ENCODE assay signal across 9 cellular contexts in the genomic region with DNA sequence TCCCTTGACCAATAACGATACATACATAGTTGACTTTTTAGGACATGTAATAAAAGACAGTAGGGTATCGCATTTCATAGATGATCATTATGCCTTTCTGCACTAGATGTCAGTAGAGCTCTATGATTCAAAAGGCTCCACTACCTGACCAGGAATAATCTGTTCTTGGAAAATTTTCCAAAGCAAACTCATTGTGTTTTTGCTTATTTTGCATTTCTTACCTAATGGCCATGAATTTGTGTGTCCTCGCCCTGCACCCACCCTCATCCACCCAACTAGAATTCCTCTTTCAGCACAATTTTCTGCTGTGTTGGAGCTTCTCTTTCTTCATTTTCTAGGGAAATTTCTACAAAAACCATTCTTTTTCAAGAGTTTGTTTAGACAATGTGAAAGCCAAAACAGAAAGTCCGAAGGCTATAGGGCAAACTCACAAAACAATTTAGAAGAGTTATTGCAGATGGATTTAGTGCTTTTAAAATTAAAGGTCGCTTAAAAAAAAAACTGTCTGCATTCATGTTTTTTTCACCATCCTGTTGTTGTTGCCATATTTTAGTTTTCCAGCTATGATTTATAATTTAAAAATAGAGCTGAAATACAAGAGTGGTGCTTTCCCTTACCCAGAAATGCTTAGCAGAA.
DNase-seq lines count a peak whose midpoint lies in the region; ATAC-seq, FAIRE-seq and TF ChIP-seq lines count a peak whose summit lies in the region.
"Had no signal": no experiment of that assay in that cellular context is flagged by ENCODE, and none has a peak within 500 bp of the region (broad histone marks: within the 10 kb centered on the region; RNA-seq: fewer than 3 reads in every experiment).

No MANE protein-coding gene starts in this region.

- H3K27me3 Mint-ChIP-seq in activated CD8-positive, alpha-beta T cell treated with anti-CD3 and anti-CD28 coated beads for 36 hours: no peaks in the 10 kb centered on the region

- no peak overlapping the region for H3K4me3 ChIP-seq in astrocyte of the spinal cord (ENCODE audit: low read depth, low read length)
- H3K4me3 ChIP-seq in keratinocyte (ENCODE audit: control insufficient read depth in 2 of 3, extremely low read depth in 1 of 3, insufficient read depth in 2 of 3, low read depth in 1 of 3, low read length in 3 of 3): no peak overlapping the region
- no peak overlapping the region for H3K4me3 ChIP-seq in lower leg skin (ENCODE audit: low read depth, poor library complexity, severe bottlenecking)

- H3K4me2 ChIP-seq in keratinocyte (ENCODE audit: control insufficient read depth, extremely low read depth, insufficient read depth, low read depth, low read length): no peak overlapping the region

- DNase-seq in M059J (ENCODE audit: low read depth): peak; percentile 9
- peak; percentile 19 for DNase-seq in astrocyte of the spinal cord (ENCODE audit: low read depth, low spot score)
- DNase-seq in keratinocyte (ENCODE audit: low read depth, low spot score): no peak
- DNase-seq in GM10248 (ENCODE audit: extremely low spot score): no peak
- DNase-seq in lower leg skin (ENCODE audit: low spot score in 2 of 2): no peak
- DNase-seq in activated CD8-positive, alpha-beta T cell treated with anti-CD3 and anti-CD28 coated beads for 36 hours: no peak

- 18 to 20% methylated on average over 5 of the region's 5 CpGs for WGBS in lower leg skin, 2 donors

- dilution Hi-C loops in keratinocyte (cut with MboI; ENCODE audit: extremely low pct_ligation_motif_present, low sequenced_read_pairs): no loop called here

- POLR2A ChIA-PET in GM10248 (lab: Yijun Ruan, JAX): no interaction called here
- POLR2A ChIA-PET in activated CD8-positive, alpha-beta T cell treated with anti-CD3 and anti-CD28 coated beads for 36 hours (lab: Charles Lee): no interaction called here

- no peaks in the 10 kb centered on the region for H3K9me3 ChIP-seq in keratinocyte (ENCODE audit: control insufficient read depth, low read depth, low read length)

- no peak overlapping the region for H3K4me3 Mint-ChIP-seq in activated CD8-positive, alpha-beta T cell treated with anti-CD3 and anti-CD28 coated beads for 36 hours

- intact Hi-C loops in lower leg skin (cut with DNase I; ENCODE audit: low total_unique reads): no loop called here
- intact Hi-C loops in activated CD8-positive, alpha-beta T cell treated with anti-CD3 and anti-CD28 coated beads for 36 hours (cut with micrococcal nuclease): no loop called here

- no peaks in the 10 kb centered on the region for H3K27me3 ChIP-seq in keratinocyte (ENCODE audit: control insufficient read depth, extremely low read depth, insufficient read depth, low read length)

- H3K9me3 Mint-ChIP-seq in activated CD8-positive, alpha-beta T cell treated with anti-CD3 and anti-CD28 coated beads for 36 hours: peaks cover 4% of the 10 kb centered on the region

- H3K36me3 Mint-ChIP-seq in activated CD8-positive, alpha-beta T cell treated with anti-CD3 and anti-CD28 coated beads for 36 hours (ENCODE audit: low read depth): no peaks in the 10 kb centered on the region

- H3K9me1 ChIP-seq in keratinocyte (ENCODE audit: control insufficient read depth, extremely low read depth, insufficient read depth, low read length): no peaks in the 10 kb centered on the region

- no peak for TF ChIP-seq POLR2A in lower leg skin (IDR thresholded peaks at IDR 0.05)

- in situ Hi-C loops in astrocyte of the spinal cord (cut with HindIII; ENCODE audit: low sequenced_read_pairs): no loop called here

- no peaks in the 10 kb centered on the region for H3K4me1 Mint-ChIP-seq in activated CD8-positive, alpha-beta T cell treated with anti-CD3 and anti-CD28 coated beads for 36 hours (ENCODE audit: low read depth)

- H2AFZ ChIP-seq in keratinocyte (ENCODE audit: control insufficient read depth, low read length): no peak overlapping the region

- FAIRE-seq in keratinocyte (lab: Jason Lieb, UNC): peak; percentile 60
- FAIRE-seq: colon had no signal

- no peak overlapping the region for H3K27ac Mint-ChIP-seq in activated CD8-positive, alpha-beta T cell treated with anti-CD3 and anti-CD28 coated beads for 36 hours

- TF ChIP-seq CTCF in C4-2B (conservative IDR thresholded peaks at IDR 0.05) (peak; percentile 66), astrocyte of the spinal cord (IDR thresholded peaks at IDR 0.05; ENCODE audit: low read depth, low read length) (peak; percentile 34), keratinocyte (optimal IDR thresholded peaks at IDR 0.05 in 1 of 3, IDR thresholded peaks at IDR 0.05 in 1 of 3, conservative IDR thresholded peaks at IDR 0.05 in 1 of 3; ENCODE audit: extremely low read depth in 1 of 3, insufficient read depth in 2 of 3, low read length in 3 of 3) (peak in 2 of 3 experiments; percentile 49 to 59), GM10248 (IDR thresholded peaks at IDR 0.05; ENCODE audit: control extremely low read depth, extremely low read depth, low read depth, missing control alignments) (no peak), lower leg skin (IDR thresholded peaks at IDR 0.05) (no peak)
- no peak for TF ChIP-seq CTCF in activated CD8-positive, alpha-beta T cell treated with anti-CD3 and anti-CD28 coated beads for 36 hours (IDR thresholded peaks at IDR 0.05)

- CTCF ChIA-PET in GM10248 (lab: Yijun Ruan, JAX): interaction anchor here (1.2 to 1.5 kb wide), 2 partner anchors 9 to 23 kb away, joined by 3 to 5 read pairs; no protein-coding TSS in a partner anchor
- CTCF ChIA-PET in activated CD8-positive, alpha-beta T cell treated with anti-CD3 and anti-CD28 coated beads for 36 hours (lab: Charles Lee): no interaction called here

- no peaks in the 10 kb centered on the region for H3K4me1 ChIP-seq in keratinocyte (ENCODE audit: control insufficient read depth, extremely low read depth, insufficient read depth, low read length)

- no peaks in the 10 kb centered on the region for H3K36me3 ChIP-seq in keratinocyte (ENCODE audit: control insufficient read depth in 2 of 2, extremely low read depth in 1 of 2, insufficient read depth in 2 of 2, low read length in 2 of 2)

- no peak overlapping the region for H3K9ac ChIP-seq in keratinocyte (ENCODE audit: control insufficient read depth, extremely low read depth, insufficient read depth, low read length)

- H3K27ac ChIP-seq in C4-2B (no peak overlapping the region), keratinocyte (ENCODE audit: control insufficient read depth, insufficient read depth, low read length) (no peak overlapping the region)

- H4K20me1 ChIP-seq in keratinocyte (ENCODE audit: control insufficient read depth, extremely low read depth, insufficient read depth, low read length): no peaks in the 10 kb centered on the region

- H3K79me2 ChIP-seq in keratinocyte (ENCODE audit: control insufficient read depth, insufficient read depth, low read length): no peaks in the 10 kb centered on the region

- no peak for ATAC-seq in GM18867 (IDR thresholded peaks at IDR 0.05; ENCODE audit: unreplicated experiment)
- no peak for ATAC-seq in activated CD8-positive, alpha-beta T cell treated with anti-CD3 and anti-CD28 coated beads for 36 hours

Comparison
In these comparisons a context has a peak if more than half of its experiments do, and no peak if none do; other contexts are left out.
1. CTCF ChIP-seq: peak in C4-2B (single experiment), astrocyte of the spinal cord (single experiment) and keratinocyte (2 of 3); none in GM10248 (single experiment), lower leg skin (0 of 3) and activated CD8-positive, alpha-beta T cell treated with anti-CD3 and anti-CD28 coated beads for 36 hours (single experiment).
2. DNase-seq: peak in M059J (single experiment) and astrocyte of the spinal cord (single experiment); none in keratinocyte (single experiment), GM10248 (single experiment), lower leg skin (0 of 2) and activated CD8-positive, alpha-beta T cell treated with anti-CD3 and anti-CD28 coated beads for 36 hours (single experiment).